ENCODE assay signal across 23 cellular contexts in the genomic region with DNA sequence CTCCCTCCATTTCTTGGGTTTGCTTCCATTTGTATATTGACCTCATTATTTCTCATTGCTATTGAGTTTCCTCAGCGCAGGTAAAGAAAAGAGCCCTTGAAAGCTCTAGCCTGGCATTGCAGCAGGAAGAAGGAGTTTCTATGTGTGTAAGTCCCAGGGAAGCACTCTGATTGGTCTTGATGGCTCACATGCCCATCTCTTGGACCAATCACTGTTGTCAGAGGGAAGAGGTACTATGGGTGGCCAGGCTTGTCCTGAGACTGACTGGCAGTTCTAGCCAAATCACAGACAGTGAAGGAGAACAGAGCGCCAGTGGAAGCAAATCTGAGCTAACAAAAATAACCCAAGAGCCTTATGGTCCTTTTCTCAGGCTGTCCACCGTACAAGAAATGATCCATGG.
"Had no signal": no experiment of that assay in that cellular context is flagged by ENCODE, and none has a peak within 500 bp of the region (broad histone marks: within the 10 kb centered on the region; RNA-seq: fewer than 3 reads in every experiment).

No MANE protein-coding gene starts in this region.

- H3K9me3 ChIP-seq: SJCRH30 had no signal

- ATAC-seq: activated T-cell treated with anti-CD3 and anti-CD28 coated beads, Interleukin-2, amount 50 U/mL, for 4 hours had no signal

- DNase-seq: activated CD4-positive, alpha-beta T cell treated with anti-CD3 and anti-CD28 coated beads, Interleukin-2, amount 10 ng/mL, durations not matched to agents 24 days and 14 days; activated CD4-positive, alpha-beta T cell treated with anti-CD3 and anti-CD28 coated beads, Interleukin-2, amount 50 U/mL, for 48 hours; activated CD8-positive, alpha-beta memory T cell treated with anti-CD3 and anti-CD28 coated beads, Interleukin-2, amount 50 U/mL, for 4 hours; activated naive CD4-positive, alpha-beta T cell treated with Interleukin-2 at 50 U/mL for 16 hours; activated naive CD8-positive, alpha-beta T cell treated with anti-CD3 and anti-CD28 coated beads, Interleukin-2, amount 10 ng/mL, durations not matched to agents 7 days and 5 days; activated T-cell treated with anti-CD3 and anti-CD28 coated beads for 4 hours; activated T-cell treated with anti-CD3 and anti-CD28 coated beads, Interleukin-2, amount 50 U/mL, for 4 hours; anterior cingulate cortex; caudate nucleus; cerebellar nuclear complex; cortex of kidney; NCI-H1105; NCI-H1417 treated with DMSO at 0.1 percent for 48 hours; NCI-H187 treated with DMSO at 0.1 percent for 48 hours; NCI-H2081; NCI-H345; NCI-H524 treated with DMSO at 0.1 percent for 48 hours; PC-9; SHP77; SJCRH30; T1000; WERI-Rb-1 had no signal

- H3K4me3 ChIP-seq: PC-9, SJCRH30, SK-N-MC had no signal

- H3K4me1 ChIP-seq: SJCRH30 had no signal

- H3K36me3 ChIP-seq: SJCRH30, WERI-Rb-1 had no signal

- H3K27me3 ChIP-seq: SJCRH30 had no signal
